In the genomic region with DNA sequence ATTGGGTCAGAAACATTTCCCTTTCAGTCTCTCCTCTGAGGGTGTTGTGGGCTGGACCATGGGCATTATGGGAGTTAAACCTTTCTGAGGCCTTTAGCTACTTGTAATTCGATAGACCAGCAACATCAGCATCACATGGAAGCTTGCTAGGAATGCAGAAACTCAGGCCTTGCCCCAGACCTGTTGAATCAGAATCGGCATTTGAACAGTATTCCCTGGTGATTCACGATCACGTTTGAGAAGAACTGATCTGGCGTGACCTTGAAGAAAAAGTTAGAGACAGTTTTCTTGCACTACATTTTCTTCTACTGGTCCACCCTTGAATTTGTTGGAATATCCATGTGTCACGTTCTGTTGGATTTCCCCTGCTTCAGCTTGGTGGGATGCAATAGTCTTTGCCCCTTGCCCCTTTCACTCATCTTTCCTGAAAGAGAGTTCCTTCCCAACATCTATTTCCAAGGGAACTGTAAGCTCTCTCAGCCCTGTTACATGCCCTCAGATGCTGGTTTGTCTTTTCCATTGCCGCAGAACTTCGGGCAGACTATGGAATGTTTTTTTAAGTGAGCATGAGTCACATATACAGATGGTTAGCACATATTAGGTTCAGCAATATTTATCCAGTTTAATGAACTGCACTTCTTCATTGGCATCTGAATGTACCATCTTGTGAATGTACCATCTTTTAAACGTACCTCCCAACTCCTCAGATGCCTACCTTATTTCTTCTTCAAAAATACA, we compare ENCODE assay signal across 11 cellular contexts. TPM values are rescaled to one million over a fixed set of nuclear protein-coding genes. Genes with fewer than 3 reads are reported as not detected.
DNase-seq lines count a peak whose midpoint lies in the region; ATAC-seq, FAIRE-seq and TF ChIP-seq lines count a peak whose summit lies in the region.
"Had no signal": no experiment of that assay in that cellular context is flagged by ENCODE, and none has a peak within 500 bp of the region (broad histone marks: within the 10 kb centered on the region; RNA-seq: fewer than 3 reads in every experiment).

No MANE protein-coding gene starts in this region.

- no peak for FAIRE-seq in urothelium cell line (lab: Jason Lieb, UNC)

- H3K79me2 ChIP-seq in HCT116 (ENCODE audit: insufficient read depth, low read length), result peaks cover 45% of the 10 kb centered on the region

- no peak for TF ChIP-seq RAD21 in HCT116 (IDR thresholded peaks at IDR 0.05; ENCODE audit: low read depth)

- 65 to 70% (median 67%) methylated on average over 9 of the region's 9 CpGs for WGBS in ovary, 3 donors

- RAD21 ChIA-PET in HCT116 (lab: Charles Lee; ENCODE audit: low non-redundant PET in 1 of 2, low total read pairs in 2 of 2, uncharacterized antibody in 2 of 2, unreplicated experiment in 2 of 2), result no interaction called here

- ATAC-seq in HCT116 (no peak), HG02970 (IDR thresholded peaks at IDR 0.05; ENCODE audit: low FRiP score, unreplicated experiment) (no peak)
- ATAC-seq: PC-3 had no signal

- H3K9ac ChIP-seq in HCT116 (ENCODE audit: low read length), result peak overlapping the region; percentile 31

- no peaks in the 10 kb centered on the region for H4K20me1 ChIP-seq in HCT116 (ENCODE audit: insufficient read depth)

- no peak overlapping the region for H2AFZ ChIP-seq in HCT116 (ENCODE audit: low read depth, low read length, poor library complexity, severe bottlenecking)

- H3K9me3 ChIP-seq in HCT116 (ENCODE audit: control insufficient read depth in 1 of 2, insufficient read depth in 1 of 2, low read depth in 1 of 2, low read length in 2 of 2) (no peaks in the 10 kb centered on the region), ovary (no peaks in the 10 kb centered on the region)

- no peak for DNase-seq in HCT116 (ENCODE audit: low read depth, low spot score)
- peak; percentile 89 for DNase-seq in astrocyte of the spinal cord (ENCODE audit: low read depth, low spot score)
- DNase-seq in foreskin fibroblast, result peak; percentile 82 to 90
- DNase-seq in urothelium cell line (ENCODE audit: low spot score), result peak; percentile 61
- no peak for DNase-seq in ovary
- DNase-seq in stimulated activated CD8-positive, alpha-beta memory T cell treated with anti-CD3 and anti-CD28 coated beads, Interleukin-4, amount 100 ng/mL, for 48 hours, result no peak
- DNase-seq: DMS79; effector CD4-positive, alpha-beta T cell; NCI-H2171; PC-3 had no signal

- intact Hi-C loops in HCT116 (cut with micrococcal nuclease) (no loop called here), ovary (cut with DNase I) (no loop called here)

- peak overlapping the region; percentile 32 for H3K4me2 ChIP-seq in HCT116 (ENCODE audit: low read length)

- peak overlapping the region; percentile 3; the same call in 1 of the 2 replicates for H3K27ac ChIP-seq in HCT116 (ENCODE audit: low read depth, low read length)
- no peak overlapping the region for H3K27ac ChIP-seq in ovary

- in situ Hi-C loops in astrocyte of the spinal cord (cut with HindIII; ENCODE audit: low sequenced_read_pairs), result no loop called here

- TF ChIP-seq POLR2A in HCT116 (IDR thresholded peaks at IDR 0.05; ENCODE audit: borderline replicate concordance, extremely low read depth, insufficient read depth, insufficient read length) (no peak), ovary (IDR thresholded peaks at IDR 0.05) (no peak)

- H3K4me3 ChIP-seq in HCT116 (replicated peaks in 1 of 2; ENCODE audit: low read depth in 1 of 2, low read length in 2 of 2), result no peak overlapping the region
- H3K4me3 ChIP-seq in astrocyte of the spinal cord (ENCODE audit: low read depth, low read length), result no peak overlapping the region
- H3K4me3 ChIP-seq in foreskin fibroblast (ENCODE audit: low read depth in 1 of 2, low read length in 2 of 2), result no peak overlapping the region
- H3K4me3 ChIP-seq in ovary, result no peak overlapping the region

- no TSS peak for BruUV-seq in HCT116 (replicated peaks; lab: Mats Ljungman, UMichigan)

- H3K36me3 ChIP-seq in HCT116 (ENCODE audit: control insufficient read depth in 1 of 2, insufficient read depth in 2 of 2, low read length in 2 of 2), result peaks cover 0 to 19% of the 10 kb centered on the region in 2 experiments; a peak in 1 of 4 replicates
- H3K36me3 ChIP-seq in ovary, result no peaks in the 10 kb centered on the region

- CTCF ChIA-PET in HCT116 (lab: Charles Lee), result interaction anchor here (1.1 to 1.3 kb wide), 2 partner anchors 10 to 20 kb away, joined by 3 read pairs; no protein-coding TSS in a partner anchor

- H3K27me3 ChIP-seq in HCT116 (ENCODE audit: insufficient read depth, low read length) (no peaks in the 10 kb centered on the region), ovary (no peaks in the 10 kb centered on the region)

- no peaks in the 10 kb centered on the region for H3K9me2 ChIP-seq in HCT116 (ENCODE audit: insufficient read depth)

- no peak for TF ChIP-seq EP300 in ovary (IDR thresholded peaks at IDR 0.05)

- no peak for TF ChIP-seq CTCF in HCT116 (IDR thresholded peaks at IDR 0.05 in 2 of 3, conservative IDR thresholded peaks at IDR 0.05 in 1 of 3; ENCODE audit: borderline replicate concordance in 1 of 3, insufficient read depth in 1 of 3, low read depth in 2 of 3, low read length in 2 of 3)
- TF ChIP-seq CTCF in astrocyte of the spinal cord (IDR thresholded peaks at IDR 0.05; ENCODE audit: low read depth, low read length), result no peak
- no peak for TF ChIP-seq CTCF in foreskin fibroblast (IDR thresholded peaks at IDR 0.05; ENCODE audit: low read depth, low read length)
- no peak for TF ChIP-seq CTCF in ovary (IDR thresholded peaks at IDR 0.05)

- POLR2A ChIA-PET in HCT116 (lab: Charles Lee), result interaction anchor here (2.5 kb wide), 1 partner anchor 9 kb away, joined by 10 read pairs; no protein-coding TSS in a partner anchor

- H3K4me1 ChIP-seq in HCT116 (ENCODE audit: control insufficient read depth in 1 of 2, insufficient read depth in 2 of 2, low read length in 2 of 2), result peaks cover 29 to 96% of the 10 kb centered on the region in 2 experiments
- H3K4me1 ChIP-seq in ovary (ENCODE audit: insufficient read depth), result no peaks in the 10 kb centered on the region

TF ChIP-seq in HCT116, 20 proteins besides CTCF, POLR2A, EP300 and RAD21:
- TF ChIP-seq SP1 (IDR thresholded peaks at IDR 0.05; ENCODE audit: low read depth) (0 out of 2 replicates have a peak, but pooled peaks have one; percentile 7), FOSL1 (IDR thresholded peaks at IDR 0.05; ENCODE audit: low read depth) (no peak; the same call in 1 of the 2 replicates)

RNA-seq across cellular contexts. Expression of gene EHF, which starts 23.9 kb away (rescaled TPM):
- 51.5 TPM for total RNA-seq in HCT116 (2021; ENCODE audit: unreplicated experiment)
- 58.5 and 60.4 TPM in 2 replicates for polyA plus RNA-seq in HCT116 (2012)
- total RNA-seq in ovary, result 100 to 1,000 TPM in 1 of 7 donors, 10 to 100 TPM in 1, 1 to 10 TPM in 3, under 1 TPM in 1, not detected in 1; 0.35 to 102 (median 9.0) TPM
- polyA plus RNA-seq in ovary, result under 1 TPM; 0.06 to 0.13 TPM

Comparison
In these comparisons a context has a peak if more than half of its experiments do, and no peak if none do; other contexts are left out.
1. DNase-seq: peak in astrocyte of the spinal cord (single experiment), foreskin fibroblast (2 of 2) and urothelium cell line (single experiment); none in HCT116 (single experiment), ovary (0 of 5) and stimulated activated CD8-positive, alpha-beta memory T cell treated with anti-CD3 and anti-CD28 coated beads, Interleukin-4, amount 100 ng/mL, for 48 hours (single experiment).